ENCODE assay signal across 7 cellular contexts in genomic region chr1:156727492-156727891, GRCh38. TPM values are rescaled to one million over a fixed set of nuclear protein-coding genes. Genes with fewer than 3 reads are reported as not detected.
DNase-seq lines count a peak whose midpoint lies in the region; ATAC-seq and TF ChIP-seq lines count a peak whose summit lies in the region.

No MANE protein-coding gene starts in this region.

- ATAC-seq in WTC11, result no peak
- ATAC-seq in activated T-helper 17 cell treated with anti-CD3 and anti-CD28 coated beads, Interleukin-2, amount 50 U/mL, for 72 hours (replicated peaks), result no peak

- TF ChIP-seq CTCF in HFFc6 (IDR thresholded peaks at IDR 0.05) (no peak), WTC11 (IDR thresholded peaks at IDR 0.05) (no peak)

- H3K27ac Mint-ChIP-seq in HFFc6, result peak overlapping the region; percentile 95
- H3K27ac Mint-ChIP-seq in WTC11, result peak overlapping the region; percentile 99
- no peak overlapping the region for H3K27ac Mint-ChIP-seq in activated T-helper 17 cell treated with anti-CD3 and anti-CD28 coated beads, Interleukin-2, amount 50 U/mL, for 72 hours

- H3K4me1 Mint-ChIP-seq in HFFc6 (ENCODE audit: low read depth) (peaks cover 16% of the 10 kb centered on the region), WTC11 (peaks cover 14% of the 10 kb centered on the region)
- peaks cover 27% of the 10 kb centered on the region for H3K4me1 Mint-ChIP-seq in activated T-helper 17 cell treated with anti-CD3 and anti-CD28 coated beads, Interleukin-2, amount 50 U/mL, for 72 hours

- H3K27ac ChIP-seq in subcutaneous abdominal adipose tissue (ENCODE audit: low read depth, low read length), result peak overlapping the region; percentile 83

- H3K9me3 Mint-ChIP-seq in HFFc6 (no peaks in the 10 kb centered on the region), WTC11 (no peaks in the 10 kb centered on the region)
- H3K9me3 Mint-ChIP-seq in activated T-helper 17 cell treated with anti-CD3 and anti-CD28 coated beads, Interleukin-2, amount 50 U/mL, for 72 hours, result no peaks in the 10 kb centered on the region

- H3K36me3 ChIP-seq in subcutaneous abdominal adipose tissue (ENCODE audit: control insufficient read depth in 5 of 5, insufficient read depth in 5 of 5, low read length in 5 of 5), result peaks cover 11 to 36% (median 23%) of the 10 kb centered on the region in 5 donors

- POLR2A ChIA-PET in WTC11 (lab: Charles Lee), result interaction anchor here (1.3 to 5.3 kb wide), 7 partner anchors 12 to 51 kb away, joined by 3 to 57 read pairs (median 10); partner anchors contain the start of genes HDGF, MRPL24 and NES

- H3K4me1 ChIP-seq in subcutaneous abdominal adipose tissue (ENCODE audit: control insufficient read depth in 5 of 5, insufficient read depth in 5 of 5, low read length in 5 of 5), result peaks cover 21 to 47% (median 44%) of the 10 kb centered on the region in 5 donors

- DNase-seq in HFFc6 (no peak), WTC11 (ENCODE audit: low spot score) (no peak), hypothalamus (lab: John Stamatoyannopoulos, UW) (no peak)
- no peak for DNase-seq in activated T-cell treated with anti-CD3 and anti-CD28 coated beads, Interleukin-2, amount 50 U/mL, for 1 hour

- H3K4me3 ChIP-seq in iPS-18c (ENCODE audit: insufficient read depth, low read depth, low read length) (peak overlapping the region; percentile 76), subcutaneous abdominal adipose tissue (ENCODE audit: low read depth in 1 of 5, low read length in 5 of 5) (peak overlapping the region; percentile 81 to 99 (median 97))

- H3K4me3 Mint-ChIP-seq in HFFc6, result no peak overlapping the region
- H3K4me3 Mint-ChIP-seq in WTC11, result no peak overlapping the region
- no peak overlapping the region for H3K4me3 Mint-ChIP-seq in activated T-helper 17 cell treated with anti-CD3 and anti-CD28 coated beads, Interleukin-2, amount 50 U/mL, for 72 hours

- no peaks in the 10 kb centered on the region for H3K27me3 ChIP-seq in subcutaneous abdominal adipose tissue (ENCODE audit: control insufficient read depth in 5 of 5, insufficient read depth in 4 of 5, low read length in 5 of 5)

- CTCF ChIA-PET in WTC11 (lab: Charles Lee), result interaction anchor here (0.6 to 9.5 kb wide), 24 partner anchors 13 to 440 kb away, joined by 3 to 682 read pairs (median 18); partner anchors contain the start of genes CRABP2, HDGF, INSRR and MRPL24

- H3K9me3 ChIP-seq in iPS-18c (ENCODE audit: control insufficient read depth, insufficient read depth, low read length), result no peaks in the 10 kb centered on the region
- H3K9me3 ChIP-seq in subcutaneous abdominal adipose tissue (ENCODE audit: control insufficient read depth in 5 of 5, low read length in 5 of 5), result no peaks in the 10 kb centered on the region

- H3K36me3 Mint-ChIP-seq in HFFc6 (ENCODE audit: low read depth), result peaks cover 16% of the 10 kb centered on the region
- peaks cover 20% of the 10 kb centered on the region for H3K36me3 Mint-ChIP-seq in WTC11
- no peaks in the 10 kb centered on the region for H3K36me3 Mint-ChIP-seq in activated T-helper 17 cell treated with anti-CD3 and anti-CD28 coated beads, Interleukin-2, amount 50 U/mL, for 72 hours (ENCODE audit: low read depth)

- H3K9ac ChIP-seq in subcutaneous abdominal adipose tissue (ENCODE audit: low read length in 5 of 5), result peak overlapping the region; percentile 73 to 91 (median 88)

- peaks cover 8% of the 10 kb centered on the region for H3K27me3 Mint-ChIP-seq in HFFc6 (ENCODE audit: insufficient read depth)
- H3K27me3 Mint-ChIP-seq in WTC11 (ENCODE audit: low read depth), result no peaks in the 10 kb centered on the region
- H3K27me3 Mint-ChIP-seq in activated T-helper 17 cell treated with anti-CD3 and anti-CD28 coated beads, Interleukin-2, amount 50 U/mL, for 72 hours, result no peaks in the 10 kb centered on the region

TF ChIP-seq in WTC11, 78 proteins besides CTCF, POLR2A, EP300 and RAD21 (continues in another document):
- TF ChIP-seq CREM (CRISPR knock-in tag; IDR thresholded peaks at IDR 0.05), result no peak
- TF ChIP-seq NR2C2 (CRISPR knock-in tag; IDR thresholded peaks at IDR 0.05), result no peak
- TF ChIP-seq PRRX2 (CRISPR knock-in tag; IDR thresholded peaks at IDR 0.05), result no peak
- no peak for TF ChIP-seq ZBTB21 (CRISPR knock-in tag; IDR thresholded peaks at IDR 0.05; ENCODE audit: borderline replicate concordance)
- TF ChIP-seq IRF1 (CRISPR knock-in tag; IDR thresholded peaks at IDR 0.05), result no peak
- no peak for TF ChIP-seq RORB (CRISPR knock-in tag; IDR thresholded peaks at IDR 0.05)
- TF ChIP-seq SMAD3 (CRISPR knock-in tag; IDR thresholded peaks at IDR 0.05; ENCODE audit: borderline replicate concordance), result no peak
- TF ChIP-seq USF2 (CRISPR knock-in tag; IDR thresholded peaks at IDR 0.05), result no peak
- no peak for TF ChIP-seq E2F5 (CRISPR knock-in tag; IDR thresholded peaks at IDR 0.05)
- TF ChIP-seq ZNF263 (CRISPR knock-in tag; IDR thresholded peaks at IDR 0.05; ENCODE audit: low read depth), result no peak
- no peak for TF ChIP-seq HMGXB4 (CRISPR knock-in tag; IDR thresholded peaks at IDR 0.05)
- no peak for TF ChIP-seq ATF2 (CRISPR knock-in tag; IDR thresholded peaks at IDR 0.05; ENCODE audit: borderline replicate concordance, low read depth)
- no peak for TF ChIP-seq ZNF671 (CRISPR knock-in tag; IDR thresholded peaks at IDR 0.05)

RNA-seq across cellular contexts. Expression of gene METTL25B, which starts 0.8 kb away (rescaled TPM):
- 10 to 100 TPM; 11.2 to 16.0 (median 13.9) TPM for total RNA-seq in HFFc6 (2021; fragmentation: NEBNext Ultra II Directional; extraction: Animal tissue kit (Norgen Biotek cat#: 25700))
- total RNA-seq in WTC11 (2021), result 32.0 to 41.0 TPM (median 37.9 TPM) in 3 replicates
- total RNA-seq in activated T-helper 17 cell treated with anti-CD3 and anti-CD28 coated beads, Interleukin-2, amount 50 U/mL, for 72 hours, result 10 to 100 TPM; 29.0 to 51.6 TPM

RNA-seq across cellular contexts. Expression of gene ISG20L2, which starts 1.1 kb away (rescaled TPM):
- total RNA-seq in HFFc6 (2021; fragmentation: NEBNext Ultra II Directional; extraction: Animal tissue kit (Norgen Biotek cat#: 25700)), result 10 to 100 TPM; 16.2 to 26.9 (median 20.6) TPM
- total RNA-seq in WTC11 (2021), result 37.2 to 43.8 TPM (median 42.2 TPM) in 3 replicates
- 10 to 100 TPM; 38.8 to 74.9 TPM for total RNA-seq in activated T-helper 17 cell treated with anti-CD3 and anti-CD28 coated beads, Interleukin-2, amount 50 U/mL, for 72 hours

RNA-seq across cellular contexts. Expression of gene MRPL24, which starts 13.4 kb away (rescaled TPM):
- 10 to 100 TPM; 82.5 to 93.7 (median 86.8) TPM for total RNA-seq in HFFc6 (2021; fragmentation: NEBNext Ultra II Directional; extraction: Animal tissue kit (Norgen Biotek cat#: 25700))
- total RNA-seq in WTC11 (2021), result 35.1 to 37.4 TPM (median 35.2 TPM) in 3 replicates
- total RNA-seq in activated T-helper 17 cell treated with anti-CD3 and anti-CD28 coated beads, Interleukin-2, amount 50 U/mL, for 72 hours, result 10 to 100 TPM; 58.8 to 67.0 TPM

RNA-seq across cellular contexts. Expression of gene CRABP2, which starts 22.1 kb away (rescaled TPM):
- total RNA-seq in HFFc6 (2021; fragmentation: NEBNext Ultra II Directional; extraction: Animal tissue kit (Norgen Biotek cat#: 25700)), result 10 to 100 TPM; 55.9 to 70.4 (median 59.2) TPM
- 135 to 195 TPM (median 186 TPM) in 3 replicates for total RNA-seq in WTC11 (2021)
- 1 to 10 TPM; 2.2 to 4.4 TPM for total RNA-seq in activated T-helper 17 cell treated with anti-CD3 and anti-CD28 coated beads, Interleukin-2, amount 50 U/mL, for 72 hours

RNA-seq across cellular contexts. Expression of gene HDGF, which starts 24.0 kb away (rescaled TPM):
- 100 to 1,000 TPM; 229 to 324 (median 315) TPM for total RNA-seq in HFFc6 (2021; fragmentation: NEBNext Ultra II Directional; extraction: Animal tissue kit (Norgen Biotek cat#: 25700))
- total RNA-seq in WTC11 (2021), result 301 to 339 TPM (median 318 TPM) in 3 replicates
- 100 to 1,000 TPM; 270 to 361 TPM for total RNA-seq in activated T-helper 17 cell treated with anti-CD3 and anti-CD28 coated beads, Interleukin-2, amount 50 U/mL, for 72 hours
